17 cellular contexts compared by ENCODE assay signal in the genomic region with DNA sequence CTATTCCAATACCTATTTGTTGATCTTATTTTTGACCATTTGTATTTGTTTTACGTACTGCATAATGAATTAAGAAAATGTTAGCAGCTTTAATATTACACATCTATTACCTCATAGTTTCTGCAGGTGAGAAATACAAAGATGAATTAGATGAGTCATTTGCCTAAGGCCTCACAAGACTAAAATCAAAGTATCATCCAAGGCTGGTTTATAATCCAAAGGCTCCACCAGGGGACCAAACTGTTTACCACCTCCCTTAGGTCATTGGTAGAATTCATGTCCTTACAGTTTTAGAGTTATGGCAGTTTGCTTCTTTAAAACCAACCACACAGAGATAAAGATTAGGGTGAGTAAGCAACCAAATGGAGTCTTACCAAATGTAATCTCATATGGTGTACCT.
DNase-seq lines count a peak whose midpoint lies in the region; ATAC-seq, FAIRE-seq and TF ChIP-seq lines count a peak whose summit lies in the region.
"Had no signal": no experiment of that assay in that cellular context is flagged by ENCODE, and none has a peak within 500 bp of the region (broad histone marks: within the 10 kb centered on the region; RNA-seq: fewer than 3 reads in every experiment).

No MANE protein-coding gene starts in this region.

- in situ Hi-C loops in SK-MEL-5 (cut with HindIII; ENCODE audit: low pct_unique_long_range_greater_than_20kb, low sequenced_read_pairs) = no loop called here

- FAIRE-seq in H54 (lab: Jason Lieb, UNC) = no peak
- FAIRE-seq: A549, GM12892 had no signal

- DNase-seq in HPDE6-E6E7 (ENCODE audit: extremely low spot score) (peak; percentile 8), M059J (ENCODE audit: low read depth) (peak; percentile 3), SK-MEL-5 (ENCODE audit: low read depth, low spot score) (peak; percentile 5), UCSD-AML1 (lab: John Stamatoyannopoulos, UW; ENCODE audit: unreplicated experiment) (no peak), H54 (ENCODE audit: insufficient read length, low spot score) (no peak), GM19240 (ENCODE audit: insufficient read length, low spot score) (no peak)
- no peak for DNase-seq in stimulated activated naive CD8-positive, alpha-beta T cell treated with anti-CD3 and anti-CD28 coated beads, Interleukin-15, Interleukin-2, amounts not matched to agents 100 U/mL and 50 U/mL, for 24 hours
- DNase-seq: CD8-positive, alpha-beta T cell; DMS79 treated with DMSO at 0.1 percent for 48 hours; EL; GDM1; GM23248; H7; KG1 had no signal

- ATAC-seq in esophagus mucosa = peak; percentile 63
- ATAC-seq in stimulated activated naive CD8-positive, alpha-beta T cell treated with anti-CD3 and anti-CD28 coated beads, Interleukin-15, Interleukin-2, amounts not matched to agents 100 U/mL and 50 U/mL, for 24 hours = no peak
- ATAC-seq: A549; CD8-positive, alpha-beta T cell had no signal

- TF ChIP-seq POLR2A in H54 (IDR thresholded peaks at IDR 0.05; ENCODE audit: low read depth, low read length) = no peak

Comparison
In these comparisons a context has a peak if more than half of its experiments do, and no peak if none do; other contexts are left out.
1. DNase-seq: peak in HPDE6-E6E7 (single experiment), M059J (single experiment) and SK-MEL-5 (single experiment); none in UCSD-AML1 (single experiment), H54 (single experiment), stimulated activated naive CD8-positive, alpha-beta T cell treated with anti-CD3 and anti-CD28 coated beads, Interleukin-15, Interleukin-2, amounts not matched to agents 100 U/mL and 50 U/mL, for 24 hours (single experiment) and GM19240 (single experiment).